Comparison of ENCODE assay signal across 8 cellular contexts in the genomic region with DNA sequence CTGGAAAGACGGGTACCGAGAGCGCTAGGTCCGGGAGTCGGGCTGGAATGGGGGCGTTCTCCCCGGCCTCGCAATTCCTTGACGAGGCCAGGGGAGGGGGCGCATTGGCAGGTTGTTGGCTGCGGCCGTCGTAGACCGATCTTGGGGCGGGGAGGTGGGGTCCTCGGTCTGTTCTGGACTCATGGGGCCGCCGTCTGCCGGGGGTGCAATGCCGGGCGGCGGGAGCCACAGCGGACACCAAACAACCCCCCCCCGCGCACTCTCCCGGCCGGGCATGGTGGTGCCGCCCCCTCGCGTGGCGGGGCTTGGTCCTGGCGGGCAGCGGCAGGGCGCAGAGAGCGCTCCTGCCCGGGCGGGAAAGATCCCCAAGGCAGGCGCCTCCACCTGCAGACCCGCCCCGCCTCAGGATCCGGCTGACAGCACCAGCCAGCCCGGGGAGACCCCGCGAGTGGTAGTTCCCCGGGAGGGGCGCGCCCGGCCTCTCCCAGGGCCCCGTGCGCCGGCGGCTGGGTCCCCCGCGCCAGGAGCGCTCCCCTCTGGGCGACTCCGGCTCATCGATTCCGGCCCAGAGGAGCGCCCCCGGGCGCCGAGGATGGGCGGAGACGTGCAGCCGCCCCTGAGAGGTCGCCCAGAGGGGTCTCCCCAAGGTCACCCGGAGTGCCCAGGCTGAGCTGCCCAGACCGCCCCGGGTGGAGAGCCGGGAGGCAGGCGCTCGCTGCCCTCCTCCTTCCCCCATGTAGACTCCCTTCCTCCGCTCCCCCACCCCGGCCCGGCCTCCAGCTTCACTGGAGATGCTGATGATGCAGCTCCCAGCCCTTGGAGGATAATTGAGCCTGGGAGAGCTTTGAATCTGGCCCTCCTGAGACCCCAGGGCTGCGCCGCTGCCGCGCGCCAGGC. TPM values are rescaled to one million over a fixed set of nuclear protein-coding genes. Genes with fewer than 3 reads are reported as not detected.
DNase-seq lines count a peak whose midpoint lies in the region; ATAC-seq and TF ChIP-seq lines count a peak whose summit lies in the region.

No MANE protein-coding gene starts in this region.

- peak overlapping the region; percentile 62 to 68 for H3K4me3 ChIP-seq in DND-41 (ENCODE audit: low read depth in 1 of 2, low read length in 2 of 2)

- H3K4me1 ChIP-seq in DND-41 (ENCODE audit: insufficient read depth, low read length) = peaks cover 39% of the 10 kb centered on the region

- H3K27ac Mint-ChIP-seq in activated T-helper 1 cell treated with anti-CD3 and anti-CD28 coated beads, Interleukin-12 subunit alpha, Interleukin-12 subunit beta, Interleukin-2, Interleukin-4 antibody, amounts not matched to agents 30 ng/mL and 10 ng/mL and 1 ng/mL, durations not matched to agents 14 hours and 24 hours and 36 hours = peak overlapping the region; percentile 96

- peak; percentile 15 for ATAC-seq in DND-41 (ENCODE audit: insufficient read depth, low read depth)
- no peak for ATAC-seq in GM19035 (IDR thresholded peaks at IDR 0.05; ENCODE audit: unreplicated experiment)
- no peak for ATAC-seq in HG03457 (IDR thresholded peaks at IDR 0.05; ENCODE audit: unreplicated experiment)

- H3K9ac ChIP-seq in DND-41 (ENCODE audit: low read depth, low read length) = peak overlapping the region; percentile 71

- peaks cover 12% of the 10 kb centered on the region for H3K27me3 ChIP-seq in DND-41 (ENCODE audit: insufficient read depth, low read length, poor library complexity)

- DNase-seq in DND-41 (peak; percentile 56), NAMALWA (ENCODE audit: low spot score) (peak; percentile 58), head of caudate nucleus (peak in 35 of 42 donors; percentile 25 to 80 (median 55)), posterior cingulate gyrus (peak in 9 of 10 donors; percentile 28 to 92 (median 41)), HCEC 1CT (no peak)
- DNase-seq in activated T-helper 1 cell treated with anti-CD3 and anti-CD28 coated beads, Interleukin-12 subunit alpha, Interleukin-12 subunit beta, Interleukin-2, Interleukin-4 antibody, amounts not matched to agents 30 ng/mL and 10 ng/mL and 1 ng/mL, durations not matched to agents 14 hours and 24 hours and 36 hours (ENCODE audit: low spot score) = peak; percentile 29

- peak overlapping the region; percentile 93 for H3K4me2 ChIP-seq in DND-41 (ENCODE audit: insufficient read depth, low read length)

- H3K36me3 Mint-ChIP-seq in activated T-helper 1 cell treated with anti-CD3 and anti-CD28 coated beads, Interleukin-12 subunit alpha, Interleukin-12 subunit beta, Interleukin-2, Interleukin-4 antibody, amounts not matched to agents 30 ng/mL and 10 ng/mL and 1 ng/mL, durations not matched to agents 14 hours and 24 hours and 36 hours (ENCODE audit: low read depth) = peaks cover 41% of the 10 kb centered on the region

- peak; percentile 36 for TF ChIP-seq CTCF in DND-41 (IDR thresholded peaks at IDR 0.05; ENCODE audit: borderline replicate concordance, extremely low read depth, low read length, poor library complexity, severe bottlenecking)

- no peaks in the 10 kb centered on the region for H4K20me1 ChIP-seq in DND-41 (ENCODE audit: insufficient read depth, low read length)

- intact Hi-C loops in activated T-helper 1 cell treated with anti-CD3 and anti-CD28 coated beads, Interleukin-12 subunit alpha, Interleukin-12 subunit beta, Interleukin-2, Interleukin-4 antibody, amounts not matched to agents 30 ng/mL and 10 ng/mL and 1 ng/mL, durations not matched to agents 14 hours and 24 hours and 36 hours (cut with micrococcal nuclease) = loop anchor here (1.0 to 10.0 kb wide), 5 partner anchors 36 to 219 kb away; a partner anchor contains a TSS
- intact Hi-C loops in head of caudate nucleus (cut with DNase I) (loop anchor here (5.0 kb wide), 1 partner anchor 86 kb away; no protein-coding TSS in a partner anchor), posterior cingulate gyrus (cut with DNase I) (loop anchor here (5.0 kb wide), 1 partner anchor 86 kb away; no protein-coding TSS in a partner anchor)

- no peaks in the 10 kb centered on the region for H3K27me3 Mint-ChIP-seq in activated T-helper 1 cell treated with anti-CD3 and anti-CD28 coated beads, Interleukin-12 subunit alpha, Interleukin-12 subunit beta, Interleukin-2, Interleukin-4 antibody, amounts not matched to agents 30 ng/mL and 10 ng/mL and 1 ng/mL, durations not matched to agents 14 hours and 24 hours and 36 hours (ENCODE audit: insufficient read depth)

- H3K9me3 Mint-ChIP-seq in activated T-helper 1 cell treated with anti-CD3 and anti-CD28 coated beads, Interleukin-12 subunit alpha, Interleukin-12 subunit beta, Interleukin-2, Interleukin-4 antibody, amounts not matched to agents 30 ng/mL and 10 ng/mL and 1 ng/mL, durations not matched to agents 14 hours and 24 hours and 36 hours = no peaks in the 10 kb centered on the region

- H3K4me3 Mint-ChIP-seq in activated T-helper 1 cell treated with anti-CD3 and anti-CD28 coated beads, Interleukin-12 subunit alpha, Interleukin-12 subunit beta, Interleukin-2, Interleukin-4 antibody, amounts not matched to agents 30 ng/mL and 10 ng/mL and 1 ng/mL, durations not matched to agents 14 hours and 24 hours and 36 hours = peak overlapping the region; percentile 90

- H3K9me3 ChIP-seq in DND-41 (ENCODE audit: insufficient read depth, low read length, severe bottlenecking) = no peaks in the 10 kb centered on the region

- H3K27ac ChIP-seq in DND-41 (ENCODE audit: low read length) = peak overlapping the region; percentile 91

- no peaks in the 10 kb centered on the region for H3K79me2 ChIP-seq in DND-41 (ENCODE audit: insufficient read depth, low read length)

- peak overlapping the region; percentile 80 for H2AFZ ChIP-seq in DND-41 (ENCODE audit: low read depth, low read length)

- peaks cover 65% of the 10 kb centered on the region for H3K4me1 Mint-ChIP-seq in activated T-helper 1 cell treated with anti-CD3 and anti-CD28 coated beads, Interleukin-12 subunit alpha, Interleukin-12 subunit beta, Interleukin-2, Interleukin-4 antibody, amounts not matched to agents 30 ng/mL and 10 ng/mL and 1 ng/mL, durations not matched to agents 14 hours and 24 hours and 36 hours (ENCODE audit: low read depth)

- H3K36me3 ChIP-seq in DND-41 (ENCODE audit: insufficient read depth, low read length) = no peaks in the 10 kb centered on the region

RNA-seq across cellular contexts. Expression of a gene that starts 0.7 kb away (rescaled TPM):
- 139 and 143 TPM in 2 replicates for total RNA-seq in activated T-helper 1 cell treated with anti-CD3 and anti-CD28 coated beads, Interleukin-12 subunit alpha, Interleukin-12 subunit beta, Interleukin-2, Interleukin-4 antibody, amounts not matched to agents 30 ng/mL and 10 ng/mL and 1 ng/mL, durations not matched to agents 14 hours and 24 hours and 36 hours

RNA-seq across cellular contexts. Expression of a gene that starts 57.9 kb away (rescaled TPM):
- total RNA-seq in activated T-helper 1 cell treated with anti-CD3 and anti-CD28 coated beads, Interleukin-12 subunit alpha, Interleukin-12 subunit beta, Interleukin-2, Interleukin-4 antibody, amounts not matched to agents 30 ng/mL and 10 ng/mL and 1 ng/mL, durations not matched to agents 14 hours and 24 hours and 36 hours = 14.9 and 15.2 TPM in 2 replicates
